In the genomic region with DNA sequence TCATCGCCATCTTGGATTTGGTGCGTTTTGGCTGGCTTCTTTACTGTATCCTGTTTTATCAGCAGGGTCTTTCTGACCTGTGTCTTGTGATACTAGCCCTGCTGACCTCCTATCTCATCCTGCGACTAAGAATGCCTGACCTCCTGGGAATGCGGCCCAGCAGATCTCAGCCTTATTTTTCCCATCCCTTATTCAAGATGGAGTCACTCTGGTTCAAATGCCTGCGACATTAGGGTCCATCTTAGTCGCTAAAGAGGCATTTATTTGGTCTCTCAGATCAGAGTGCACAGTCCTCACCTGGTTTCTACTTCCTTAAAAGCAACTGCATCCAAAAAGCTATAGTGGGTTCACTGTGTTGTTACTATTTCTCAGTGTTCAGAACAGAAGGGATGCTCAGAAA, we compare ENCODE assay signal across 1 cellular context.
TF ChIP-seq lines count a peak whose summit lies in the region.

No MANE protein-coding gene starts in this region.

TF ChIP-seq in K562, 482 proteins besides CTCF, POLR2A, EP300 and RAD21 (continued from another document and continues in another):
- TF ChIP-seq SRSF7 (optimal IDR thresholded peaks at IDR 0.05; ENCODE audit: low read depth, low read length): no peak
- no peak for TF ChIP-seq U2AF1 (optimal IDR thresholded peaks at IDR 0.05; ENCODE audit: low read depth, low read length)
- peak; percentile 78 for TF ChIP-seq HINFP (tag; conservative IDR thresholded peaks at IDR 0.05; ENCODE audit: low read depth)
- peak; percentile 67; the same call in 1 of the 2 replicates for TF ChIP-seq ZNF134 (CRISPR knock-in tag; conservative IDR thresholded peaks at IDR 0.05)
- TF ChIP-seq L3MBTL2 (IDR thresholded peaks at IDR 0.05): no peak
- TF ChIP-seq TEAD2 (tag; IDR thresholded peaks at IDR 0.05): peak; percentile 81
- peak; percentile 64 for TF ChIP-seq ETV1 (tag; conservative IDR thresholded peaks at IDR 0.05; ENCODE audit: low read depth)
- TF ChIP-seq KDM4B (IDR thresholded peaks at IDR 0.05; ENCODE audit: borderline replicate concordance in 2 of 2, low read depth in 1 of 2): no peak
- TF ChIP-seq RBFOX2 (IDR thresholded peaks at IDR 0.05; ENCODE audit: low read depth, low read length): no peak
- 0 out of 2 replicates have a peak, but pooled peaks have one; percentile 56 for TF ChIP-seq ZNF766 (CRISPR knock-in tag; conservative IDR thresholded peaks at IDR 0.05)
- TF ChIP-seq TCF15 (CRISPR knock-in tag; IDR thresholded peaks at IDR 0.05): peak; percentile 67; the same call in 1 of the 2 replicates
- TF ChIP-seq TOE1 (IDR thresholded peaks at IDR 0.05; ENCODE audit: borderline replicate concordance): no peak
- TF ChIP-seq TOE1 (CRISPR knock-in tag; IDR thresholded peaks at IDR 0.05; ENCODE audit: borderline replicate concordance, low read depth): no peak
- no peak for TF ChIP-seq SNRNP70 (optimal IDR thresholded peaks at IDR 0.05; ENCODE audit: low read depth, low read length)
- TF ChIP-seq CBX8 (IDR thresholded peaks at IDR 0.05; ENCODE audit: borderline replicate concordance, extremely low read depth, low read depth, low read length, poor library complexity, severe bottlenecking): no peak
- no peak for TF ChIP-seq ARID2 (IDR thresholded peaks at IDR 0.05)
- TF ChIP-seq ZNF707 (CRISPR knock-in tag; conservative IDR thresholded peaks at IDR 0.05): 0 out of 2 replicates have a peak, but pooled peaks have one; percentile 57
- TF ChIP-seq ILF3 (IDR thresholded peaks at IDR 0.05; ENCODE audit: borderline replicate concordance): no peak
- no peak for TF ChIP-seq SMC3 (conservative IDR thresholded peaks at IDR 0.05; ENCODE audit: insufficient read depth, low read depth, low read length)
- TF ChIP-seq BRF1 (IDR thresholded peaks at IDR 0.05; ENCODE audit: borderline replicate concordance, extremely low read depth, insufficient read length): no peak
- TF ChIP-seq, protein P1, sequence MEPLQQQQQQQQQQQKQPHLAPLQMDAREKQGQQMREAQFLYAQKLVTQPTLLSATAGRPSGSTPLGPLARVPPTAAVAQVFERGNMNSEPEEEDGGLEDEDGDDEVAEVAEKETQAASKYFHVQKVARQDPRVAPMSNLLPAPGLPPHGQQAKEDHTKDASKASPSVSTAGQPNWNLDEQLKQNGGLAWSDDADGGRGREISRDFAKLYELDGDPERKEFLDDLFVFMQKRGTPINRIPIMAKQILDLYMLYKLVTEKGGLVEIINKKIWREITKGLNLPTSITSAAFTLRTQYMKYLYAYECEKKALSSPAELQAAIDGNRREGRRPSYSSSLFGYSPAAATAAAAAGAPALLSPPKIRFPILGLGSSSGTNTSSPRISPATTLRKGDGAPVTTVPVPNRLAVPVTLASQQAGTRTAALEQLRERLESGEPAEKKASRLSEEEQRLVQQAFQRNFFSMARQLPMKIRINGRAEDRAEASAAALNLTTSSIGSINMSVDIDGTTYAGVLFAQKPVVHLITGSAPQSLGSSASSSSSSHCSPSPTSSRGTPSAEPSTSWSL (CRISPR knock-in tag; IDR thresholded peaks at IDR 0.05; ENCODE audit: borderline replicate concordance): no peak
- TF ChIP-seq DDX20 (tag; IDR thresholded peaks at IDR 0.05; ENCODE audit: low read depth): peak; percentile 84
- no peak for TF ChIP-seq TBL1XR1 (IDR thresholded peaks at IDR 0.05; ENCODE audit: low read length in 2 of 2)
- TF ChIP-seq ZNF41 (CRISPR knock-in tag; conservative IDR thresholded peaks at IDR 0.05): peak; percentile 83
- no peak for TF ChIP-seq ZNF561 (CRISPR knock-in tag; conservative IDR thresholded peaks at IDR 0.05)
- TF ChIP-seq, protein P2, sequence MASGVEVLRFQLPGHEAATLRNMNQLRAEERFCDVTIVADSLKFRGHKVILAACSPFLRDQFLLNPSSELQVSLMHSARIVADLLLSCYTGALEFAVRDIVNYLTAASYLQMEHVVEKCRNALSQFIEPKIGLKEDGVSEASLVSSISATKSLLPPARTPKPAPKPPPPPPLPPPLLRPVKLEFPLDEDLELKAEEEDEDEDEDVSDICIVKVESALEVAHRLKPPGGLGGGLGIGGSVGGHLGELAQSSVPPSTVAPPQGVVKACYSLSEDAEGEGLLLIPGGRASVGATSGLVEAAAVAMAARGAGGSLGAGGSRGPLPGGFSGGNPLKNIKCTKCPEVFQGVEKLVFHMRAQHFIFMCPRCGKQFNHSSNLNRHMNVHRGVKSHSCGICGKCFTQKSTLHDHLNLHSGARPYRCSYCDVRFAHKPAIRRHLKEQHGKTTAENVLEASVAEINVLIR (CRISPR knock-in tag; IDR thresholded peaks at IDR 0.05): no peak
- no peak for TF ChIP-seq NFE2 (IDR thresholded peaks at IDR 0.05; ENCODE audit: low read depth)
- TF ChIP-seq, protein P3, sequence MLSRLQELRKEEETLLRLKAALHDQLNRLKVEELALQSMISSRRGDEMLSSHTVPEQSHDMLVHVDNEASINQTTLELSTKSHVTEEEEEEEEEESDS (CRISPR knock-in tag; IDR thresholded peaks at IDR 0.05): peak; percentile 4; the same call in 1 of the 2 replicates
- TF ChIP-seq ZNF311 (CRISPR knock-in tag; IDR thresholded peaks at IDR 0.05): peak; percentile 80; the same call in 1 of the 2 replicates
- peak; percentile 93 for TF ChIP-seq PYGO2 (tag; IDR thresholded peaks at IDR 0.05)
- no peak for TF ChIP-seq NCOR1 (IDR thresholded peaks at IDR 0.05)
- TF ChIP-seq NR2C1 (IDR thresholded peaks at IDR 0.05): no peak
- TF ChIP-seq NR2C1 (tag; IDR thresholded peaks at IDR 0.05): peak; percentile 89
- TF ChIP-seq ZNF239 (CRISPR knock-in tag; IDR thresholded peaks at IDR 0.05): peak; percentile 62; the same call in 1 of the 2 replicates
- TF ChIP-seq KAT8 (IDR thresholded peaks at IDR 0.05; ENCODE audit: low read depth): no peak
- TF ChIP-seq RNF2 (IDR thresholded peaks at IDR 0.05): no peak
- TF ChIP-seq ZNF507 (tag; conservative IDR thresholded peaks at IDR 0.05): peak; percentile 53
- TF ChIP-seq CC2D1A (IDR thresholded peaks at IDR 0.05): no peak
- TF ChIP-seq, protein P4, sequence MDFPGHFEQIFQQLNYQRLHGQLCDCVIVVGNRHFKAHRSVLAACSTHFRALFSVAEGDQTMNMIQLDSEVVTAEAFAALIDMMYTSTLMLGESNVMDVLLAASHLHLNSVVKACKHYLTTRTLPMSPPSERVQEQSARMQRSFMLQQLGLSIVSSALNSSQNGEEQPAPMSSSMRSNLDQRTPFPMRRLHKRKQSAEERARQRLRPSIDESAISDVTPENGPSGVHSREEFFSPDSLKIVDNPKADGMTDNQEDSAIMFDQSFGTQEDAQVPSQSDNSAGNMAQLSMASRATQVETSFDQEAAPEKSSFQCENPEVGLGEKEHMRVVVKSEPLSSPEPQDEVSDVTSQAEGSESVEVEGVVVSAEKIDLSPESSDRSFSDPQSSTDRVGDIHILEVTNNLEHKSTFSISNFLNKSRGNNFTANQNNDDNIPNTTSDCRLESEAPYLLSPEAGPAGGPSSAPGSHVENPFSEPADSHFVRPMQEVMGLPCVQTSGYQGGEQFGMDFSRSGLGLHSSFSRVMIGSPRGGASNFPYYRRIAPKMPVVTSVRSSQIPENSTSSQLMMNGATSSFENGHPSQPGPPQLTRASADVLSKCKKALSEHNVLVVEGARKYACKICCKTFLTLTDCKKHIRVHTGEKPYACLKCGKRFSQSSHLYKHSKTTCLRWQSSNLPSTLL (IDR thresholded peaks at IDR 0.05): no peak
- TF ChIP-seq GTF2B (IDR thresholded peaks at IDR 0.05; ENCODE audit: extremely low read depth, insufficient read length): no peak
- peak in 1 of 2 experiments; percentile 72; a peak in 1 of 4 replicates for TF ChIP-seq TEAD1 (CRISPR knock-in tag; IDR thresholded peaks at IDR 0.05)
- TF ChIP-seq, protein P5, sequence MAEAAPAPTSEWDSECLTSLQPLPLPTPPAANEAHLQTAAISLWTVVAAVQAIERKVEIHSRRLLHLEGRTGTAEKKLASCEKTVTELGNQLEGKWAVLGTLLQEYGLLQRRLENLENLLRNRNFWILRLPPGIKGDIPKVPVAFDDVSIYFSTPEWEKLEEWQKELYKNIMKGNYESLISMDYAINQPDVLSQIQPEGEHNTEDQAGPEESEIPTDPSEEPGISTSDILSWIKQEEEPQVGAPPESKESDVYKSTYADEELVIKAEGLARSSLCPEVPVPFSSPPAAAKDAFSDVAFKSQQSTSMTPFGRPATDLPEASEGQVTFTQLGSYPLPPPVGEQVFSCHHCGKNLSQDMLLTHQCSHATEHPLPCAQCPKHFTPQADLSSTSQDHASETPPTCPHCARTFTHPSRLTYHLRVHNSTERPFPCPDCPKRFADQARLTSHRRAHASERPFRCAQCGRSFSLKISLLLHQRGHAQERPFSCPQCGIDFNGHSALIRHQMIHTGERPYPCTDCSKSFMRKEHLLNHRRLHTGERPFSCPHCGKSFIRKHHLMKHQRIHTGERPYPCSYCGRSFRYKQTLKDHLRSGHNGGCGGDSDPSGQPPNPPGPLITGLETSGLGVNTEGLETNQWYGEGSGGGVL (CRISPR knock-in tag; IDR thresholded peaks at IDR 0.05): 0 out of 2 replicates have a peak, but pooled peaks have one; percentile 60
- no peak for TF ChIP-seq NBN (IDR thresholded peaks at IDR 0.05; ENCODE audit: low read depth)
- TF ChIP-seq PHF8 (IDR thresholded peaks at IDR 0.05; ENCODE audit: borderline replicate concordance, low read length): no peak
- no peak for TF ChIP-seq ZBTB33 (CRISPR knock-in tag; IDR thresholded peaks at IDR 0.05)
- no peak for TF ChIP-seq SP2 (IDR thresholded peaks at IDR 0.05; ENCODE audit: extremely low read depth, low read depth, low read length, poor library complexity, severe bottlenecking)
- TF ChIP-seq NFE2L1 (tag; IDR thresholded peaks at IDR 0.05; ENCODE audit: borderline replicate concordance, low read depth): peak; percentile 60; the same call in 1 of the 2 replicates
- no peak for TF ChIP-seq IRF1 (CRISPR knock-in tag; IDR thresholded peaks at IDR 0.05; ENCODE audit: borderline replicate concordance)
- no peak for TF ChIP-seq ADNP (tag; IDR thresholded peaks at IDR 0.05)
- no peak for TF ChIP-seq BHLHE40 (IDR thresholded peaks at IDR 0.05; ENCODE audit: low read length)
- TF ChIP-seq MTA3 (IDR thresholded peaks at IDR 0.05; ENCODE audit: borderline replicate concordance): no peak
- TF ChIP-seq, protein P6, sequence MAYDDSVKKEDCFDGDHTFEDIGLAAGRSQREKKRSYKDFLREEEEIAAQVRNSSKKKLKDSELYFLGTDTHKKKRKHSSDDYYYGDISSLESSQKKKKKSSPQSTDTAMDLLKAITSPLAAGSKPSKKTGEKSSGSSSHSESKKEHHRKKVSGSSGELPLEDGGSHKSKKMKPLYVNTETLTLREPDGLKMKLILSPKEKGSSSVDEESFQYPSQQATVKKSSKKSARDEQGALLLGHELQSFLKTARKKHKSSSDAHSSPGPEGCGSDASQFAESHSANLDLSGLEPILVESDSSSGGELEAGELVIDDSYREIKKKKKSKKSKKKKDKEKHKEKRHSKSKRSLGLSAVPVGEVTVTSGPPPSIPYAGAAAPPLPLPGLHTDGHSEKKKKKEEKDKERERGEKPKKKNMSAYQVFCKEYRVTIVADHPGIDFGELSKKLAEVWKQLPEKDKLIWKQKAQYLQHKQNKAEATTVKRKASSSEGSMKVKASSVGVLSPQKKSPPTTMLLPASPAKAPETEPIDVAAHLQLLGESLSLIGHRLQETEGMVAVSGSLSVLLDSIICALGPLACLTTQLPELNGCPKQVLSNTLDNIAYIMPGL (CRISPR knock-in tag; IDR thresholded peaks at IDR 0.05): no peak
- peak; percentile 65; the same call in 1 of the 2 replicates for TF ChIP-seq ZKSCAN8 (CRISPR knock-in tag; IDR thresholded peaks at IDR 0.05)
- peak; percentile 92 for TF ChIP-seq HDAC8 (tag; IDR thresholded peaks at IDR 0.05)
